ENCODE assay signal across 18 cellular contexts in the genomic region with DNA sequence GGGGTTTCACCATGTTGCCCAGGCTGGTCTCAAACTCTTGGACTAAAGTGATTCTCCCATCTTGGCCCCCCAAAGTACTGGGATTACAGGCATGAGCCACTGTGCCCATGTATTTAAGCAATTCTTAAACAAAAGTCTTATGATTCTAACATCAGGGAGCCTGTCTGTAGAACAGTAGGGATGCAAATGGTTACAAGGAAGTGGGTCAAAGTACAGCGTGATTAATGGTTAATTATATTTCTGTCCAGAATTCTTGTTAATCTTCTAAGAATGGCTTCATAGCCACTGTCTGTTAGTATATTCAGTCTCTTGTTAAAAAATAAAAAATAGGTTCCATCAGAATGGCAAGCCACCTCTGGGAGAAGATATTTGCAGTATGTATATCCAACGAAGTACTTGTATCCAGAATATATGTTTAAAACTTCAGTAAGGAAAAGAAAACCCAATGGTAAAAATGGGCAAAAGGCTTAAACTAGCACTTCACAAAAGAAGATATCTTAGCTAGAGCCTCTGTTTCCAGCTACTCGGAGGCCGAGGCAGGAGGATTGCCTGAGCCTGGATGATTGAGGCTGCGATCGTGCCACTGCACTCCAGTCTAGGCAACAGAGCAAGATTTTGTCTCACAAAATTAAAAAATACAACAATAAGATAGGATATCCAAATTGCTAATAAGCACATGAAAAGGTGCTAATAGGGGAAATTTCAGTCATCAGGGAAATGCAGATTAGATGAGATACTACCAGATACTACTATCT. TPM values are rescaled to one million over a fixed set of nuclear protein-coding genes. Genes with fewer than 3 reads are reported as not detected.
A peak's percentile ranks its signal among the peaks of the same experiment; 100 is the strongest.
DNase-seq lines count a peak whose midpoint lies in the region; ATAC-seq, FAIRE-seq and TF ChIP-seq lines count a peak whose summit lies in the region.
"Had no signal": no experiment of that assay in that cellular context is flagged by ENCODE, and none has a peak within 500 bp of the region (broad histone marks: within the 10 kb centered on the region; RNA-seq: fewer than 3 reads in every experiment).

No MANE protein-coding gene starts in this region.

- H3K27ac ChIP-seq in CD8-positive, alpha-beta memory T cell (ENCODE audit: low read depth, low read length), result no peak overlapping the region
- H3K27ac ChIP-seq in pancreas (no peak overlapping the region), left ventricle myocardium inferior (replicated peaks) (no peak overlapping the region)
- H3K27ac ChIP-seq: KMS-11 had no signal

- POLR2A ChIA-PET in CD8-positive, alpha-beta memory T cell (lab: Charles Lee), result no interaction called here

- no peak overlapping the region for H3K4me3 ChIP-seq in CD8-positive, alpha-beta memory T cell (ENCODE audit: low read length)
- no peak overlapping the region for H3K4me3 ChIP-seq in pancreas
- H3K4me3 ChIP-seq in left ventricle myocardium inferior, result no peak overlapping the region

- no peak for DNase-seq in CD8-positive, alpha-beta memory T cell
- DNase-seq in HT-29 (ENCODE audit: low spot score) (peak; percentile 49), kidney tubule cell (ENCODE audit: low spot score) (peak; percentile 6), pancreas (no peak), HuH-7 (ENCODE audit: low spot score) (no peak), T1000 (lab: John Stamatoyannopoulos, UW) (no peak), left ventricle myocardium inferior (no peak)
- DNase-seq: COR-L47, DMS53, EL, GOT3, NCI-H1694 treated with DMSO at 0.1 percent for 48 hours, NCI-H510A, NCI-H774, Right ventricle myocardium superior had no signal

- H3K9me3 ChIP-seq in CD8-positive, alpha-beta memory T cell (ENCODE audit: low read length), result no peaks in the 10 kb centered on the region
- no peaks in the 10 kb centered on the region for H3K9me3 ChIP-seq in pancreas
- no peaks in the 10 kb centered on the region for H3K9me3 ChIP-seq in left ventricle myocardium inferior (replicated peaks)

- no peak overlapping the region for H3K4me3 Mint-ChIP-seq in CD8-positive, alpha-beta memory T cell
- H3K4me3 Mint-ChIP-seq: CD14-positive monocyte had no signal

- WGBS in pancreas, 2 donors, result 76 to 82% methylated on average over 6 of the region's 6 CpGs

- intact Hi-C loops in pancreas (cut with DNase I), result no loop called here
- intact Hi-C loops in left ventricle myocardium inferior (cut with micrococcal nuclease), result no loop called here

- peak in 3 of 4 donors; percentile 22 to 41 (median 41) for ATAC-seq in pancreas
- ATAC-seq: HCT116 had no signal

- no peaks in the 10 kb centered on the region for H3K9me3 Mint-ChIP-seq in CD8-positive, alpha-beta memory T cell

- no peaks in the 10 kb centered on the region for H3K4me1 ChIP-seq in CD8-positive, alpha-beta memory T cell (ENCODE audit: insufficient read depth, low read length)
- H3K4me1 ChIP-seq in pancreas (peaks cover 0 to 5% (median 0%) of the 10 kb centered on the region in 3 donors), left ventricle myocardium inferior (no peaks in the 10 kb centered on the region)

- H3K36me3 ChIP-seq in CD8-positive, alpha-beta memory T cell (ENCODE audit: insufficient read depth, low read length), result peaks cover 29% of the 10 kb centered on the region
- H3K36me3 ChIP-seq in pancreas (no peaks in the 10 kb centered on the region), left ventricle myocardium inferior (peaks cover 43% of the 10 kb centered on the region)

- CTCF ChIA-PET in CD8-positive, alpha-beta memory T cell (lab: Charles Lee), result interaction anchor here (0.7 to 0.9 kb wide), 2 partner anchors 8 to 22 kb away, joined by 3 read pairs; a partner anchor contains a TSS

- H3K27me3 Mint-ChIP-seq in CD8-positive, alpha-beta memory T cell, result no peaks in the 10 kb centered on the region

- TF ChIP-seq CTCF in pancreas (IDR thresholded peaks at IDR 0.05) (no peak), left ventricle myocardium inferior (IDR thresholded peaks at IDR 0.05; ENCODE audit: borderline replicate concordance) (no peak)

- peaks cover 25 to 44% (median 29%) of the 10 kb centered on the region in 3 donors for H3K4me1 Mint-ChIP-seq in CD8-positive, alpha-beta memory T cell

- peak overlapping the region in 6 of 8 donors; percentile 22 to 42 (median 32) for H3K27ac Mint-ChIP-seq in CD8-positive, alpha-beta memory T cell

- H3K36me3 Mint-ChIP-seq in CD8-positive, alpha-beta memory T cell, result peaks cover 11 to 63% (median 28%) of the 10 kb centered on the region in 3 donors

- no peak for FAIRE-seq in pancreas (lab: Jason Lieb, UNC)

- H3K27me3 ChIP-seq in CD8-positive, alpha-beta memory T cell (ENCODE audit: insufficient read depth, low read length, poor library complexity, severe bottlenecking), result no peaks in the 10 kb centered on the region
- no peaks in the 10 kb centered on the region for H3K27me3 ChIP-seq in pancreas
- H3K27me3 ChIP-seq in left ventricle myocardium inferior (ENCODE audit: low read depth), result no peaks in the 10 kb centered on the region

RNA-seq across cellular contexts. Expression of a gene that starts 22.9 kb away (rescaled TPM):
- 10 to 100 TPM; 67.9 to 69.6 TPM for total RNA-seq in CD8-positive, alpha-beta memory T cell
- polyA plus RNA-seq in CD8-positive, alpha-beta memory T cell, result 81.6 TPM
- 140 and 152 TPM in 2 replicates for total RNA-seq in HT-29 (2014; rRNA removed; shearing (Covaris generic))
- total RNA-seq in pancreas (10 to 100 TPM; 34.0 to 59.6 (median 41.9) TPM), left ventricle myocardium inferior (42.1 TPM)
- 10 to 100 TPM; 27.5 to 28.5 TPM for polyA plus RNA-seq in pancreas

RNA-seq across cellular contexts. Expression of a gene that starts 23.2 kb away (rescaled TPM):
- total RNA-seq in CD8-positive, alpha-beta memory T cell, result 1 to 10 TPM; 4.6 to 5.3 TPM
- polyA plus RNA-seq in CD8-positive, alpha-beta memory T cell, result 12.9 TPM
- 8.0 and 8.3 TPM in 2 replicates for total RNA-seq in HT-29 (2014; rRNA removed; shearing (Covaris generic))
- total RNA-seq in pancreas (1 to 10 TPM; 1.7 to 2.6 (median 2.2) TPM), left ventricle myocardium inferior (4.8 TPM)
- 1 to 10 TPM; 2.0 TPM for polyA plus RNA-seq in pancreas

RNA-seq across cellular contexts. Expression of a gene that starts 46.4 kb away (rescaled TPM):
- 10 to 100 TPM; 31.3 to 33.3 TPM for total RNA-seq in CD8-positive, alpha-beta memory T cell
- polyA plus RNA-seq in CD8-positive, alpha-beta memory T cell, result 13.6 TPM
- 34.0 and 34.1 TPM in 2 replicates for total RNA-seq in HT-29 (2014; rRNA removed; shearing (Covaris generic))
- total RNA-seq in pancreas, result 10 to 100 TPM; 10.2 to 18.7 (median 12.4) TPM
- 1 to 10 TPM; 6.8 to 8.2 TPM for polyA plus RNA-seq in pancreas
- total RNA-seq in left ventricle myocardium inferior, result 14.2 TPM

Comparison
In these comparisons a context has a peak if more than half of its experiments do, and no peak if none do; other contexts are left out.
1. DNase-seq: peak in HT-29 (single experiment) and kidney tubule cell (single experiment); none in CD8-positive, alpha-beta memory T cell (0 of 5), pancreas (0 of 6), HuH-7 (single experiment), T1000 (single experiment) and left ventricle myocardium inferior (single experiment).